Comparison of ENCODE assay signal across 8 cellular contexts in genomic region chr1:32239790-32240139, GRCh38. TPM values are rescaled to one million over a fixed set of nuclear protein-coding genes. Genes with fewer than 3 reads are reported as not detected.
A peak's percentile ranks its signal among the peaks of the same experiment; 100 is the strongest.
DNase-seq lines count a peak whose midpoint lies in the region; ATAC-seq and TF ChIP-seq lines count a peak whose summit lies in the region.

No MANE protein-coding gene starts in this region.

- no peaks in the 10 kb centered on the region for H3K36me3 ChIP-seq in ovary

- H3K27ac ChIP-seq in ovary = peak overlapping the region; percentile 16 to 86

- ATAC-seq in HG03175 (IDR thresholded peaks at IDR 0.05; ENCODE audit: unreplicated experiment) (no peak), HG02759 (IDR thresholded peaks at IDR 0.05; ENCODE audit: unreplicated experiment) (no peak)

- no peaks in the 10 kb centered on the region for H3K9me3 ChIP-seq in ovary

- 44 to 63% (median 54%) methylated on average over 20 of the region's 20 CpGs for WGBS in ovary, 3 donors

- H3K27me3 ChIP-seq in ovary = no peaks in the 10 kb centered on the region

- TF ChIP-seq POLR2A in ovary (IDR thresholded peaks at IDR 0.05) = no peak

- DNase-seq in DMS153 (lab: John Stamatoyannopoulos, UW) (peak; percentile 60), NCI-H748 treated with DMSO at 0.1 percent for 48 hours (lab: John Stamatoyannopoulos, UW) (peak; percentile 13), epithelial cell of proximal tubule (ENCODE audit: low read depth) (no peak), ovary (peak in 4 of 5 donors; percentile 32 to 54 (median 51)), kidney tubule cell (ENCODE audit: low spot score) (no peak), SIG-M5 treated with dmso at 0.1 percent for 504 hours (lab: John Stamatoyannopoulos, UW; ENCODE audit: unreplicated experiment) (no peak)

- H3K4me1 ChIP-seq in ovary (ENCODE audit: insufficient read depth) = peaks cover 11% of the 10 kb centered on the region

- H3K4me3 ChIP-seq in epithelial cell of proximal tubule (ENCODE audit: low read depth, low read length) (peak overlapping the region; percentile 61), ovary (peak overlapping the region; percentile 59)

- TF ChIP-seq EP300 in ovary (IDR thresholded peaks at IDR 0.05) = no peak

- no peak for TF ChIP-seq CTCF in epithelial cell of proximal tubule (conservative IDR thresholded peaks at IDR 0.05; ENCODE audit: low read depth, low read length)
- TF ChIP-seq CTCF in ovary (IDR thresholded peaks at IDR 0.05) = no peak

- intact Hi-C loops in ovary (cut with DNase I) = loop anchor here in 1 of 4 donors (10.0 kb wide), 1 partner anchor 125 kb away; the partner anchor contains the start of genes FAM229A and TSSK3

RNA-seq across cellular contexts. Expression of gene FAM167B, which starts 7.3 kb away (rescaled TPM):
- total RNA-seq in epithelial cell of proximal tubule (0.35 TPM in 1 of 2 replicates, not detected in the other), ovary (1 to 10 TPM in 6 of 7 donors, not detected in 1; 1.5 to 7.8 (median 3.6) TPM)
- 1 to 10 TPM; 2.3 to 3.4 TPM for polyA plus RNA-seq in ovary

RNA-seq across cellular contexts. Expression of gene LCK, which starts 11.3 kb away (rescaled TPM):
- total RNA-seq in epithelial cell of proximal tubule (8.2 and 10.3 TPM in 2 replicates), ovary (1 to 10 TPM in 3 of 7 donors, under 1 TPM in 4; 0.35 to 1.4 (median 0.92) TPM)
- 1 to 10 TPM in 1 of 2 donors, under 1 TPM in 1; 0.69 to 2.8 TPM for polyA plus RNA-seq in ovary

RNA-seq across cellular contexts. Expression of gene EIF3I, which starts 17.6 kb away (rescaled TPM):
- total RNA-seq in epithelial cell of proximal tubule = 338 and 472 TPM in 2 replicates
- 100 to 1,000 TPM; 140 to 194 (median 161) TPM for total RNA-seq in ovary
- polyA plus RNA-seq in ovary = 100 to 1,000 TPM; 189 to 272 TPM

RNA-seq across cellular contexts. Expression of gene TMEM234, which starts 17.6 kb away (rescaled TPM):
- total RNA-seq in epithelial cell of proximal tubule (12.2 and 14.4 TPM in 2 replicates), ovary (10 to 100 TPM; 11.6 to 34.6 (median 24.6) TPM)
- polyA plus RNA-seq in ovary = 10 to 100 TPM in 1 of 2 donors, 1 to 10 TPM in 1; 9.4 to 13.8 TPM

RNA-seq across cellular contexts. Expression of gene DCDC2B, which starts 30.9 kb away (rescaled TPM):
- total RNA-seq in epithelial cell of proximal tubule (not detected in 2 replicates), ovary (10 to 100 TPM in 1 of 7 donors, 1 to 10 TPM in 1, under 1 TPM in 2, not detected in 3; 0.22 to 13.3 (median 0.99) TPM)
- polyA plus RNA-seq in ovary = under 1 TPM in 1 of 2 donors, not detected in 1; 0.05 TPM

Comparison
In these comparisons a context has a peak if more than half of its experiments do, and no peak if none do; other contexts are left out.
1. DNase-seq: peak in DMS153 (single experiment), NCI-H748 treated with DMSO at 0.1 percent for 48 hours (single experiment) and ovary (4 of 5); none in epithelial cell of proximal tubule (single experiment), kidney tubule cell (single experiment) and SIG-M5 treated with dmso at 0.1 percent for 504 hours (single experiment).